8 cellular contexts compared by ENCODE assay signal in the genomic region with DNA sequence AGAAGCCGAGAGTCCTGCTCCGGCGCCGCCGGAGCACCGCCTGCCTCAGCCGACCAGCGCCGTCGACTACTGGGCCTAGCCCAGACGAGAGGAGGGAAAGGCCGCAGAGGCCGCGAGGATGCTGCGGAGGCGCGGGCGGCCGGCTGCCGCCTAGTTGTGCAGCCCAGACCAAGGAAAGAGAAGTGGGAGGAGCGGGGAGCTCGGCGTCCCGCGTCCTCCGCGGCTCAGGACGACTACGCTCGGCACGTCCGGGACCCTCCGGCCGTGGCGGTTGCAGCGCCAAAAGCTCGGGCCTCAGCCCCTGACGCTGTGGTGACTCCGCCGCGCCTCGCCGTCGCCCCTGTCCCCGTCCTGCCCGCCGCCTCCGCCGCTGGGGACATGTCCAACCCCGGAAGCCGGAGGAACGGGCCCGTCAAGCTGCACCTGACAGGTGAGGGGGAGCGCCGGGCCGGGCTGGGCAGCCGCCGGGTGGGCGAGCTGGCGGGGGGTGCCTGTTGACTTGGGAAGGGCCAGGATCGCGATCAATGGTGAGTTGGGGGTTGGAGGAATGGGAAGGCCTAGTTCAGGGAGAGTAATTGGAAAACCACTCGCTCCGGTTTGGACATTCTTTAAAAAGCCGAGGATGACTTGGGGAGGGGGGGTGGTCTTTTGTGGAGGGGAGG. TPM values are rescaled to one million over a fixed set of nuclear protein-coding genes. Genes with fewer than 3 reads are reported as not detected.
DNase-seq lines count a peak whose midpoint lies in the region; ATAC-seq and TF ChIP-seq lines count a peak whose summit lies in the region.

No MANE protein-coding gene starts in this region.

- H3K27me3 Mint-ChIP-seq in activated CD4-positive, alpha-beta T cell treated with anti-CD3 and anti-CD28 coated beads for 36 hours: peaks cover 5% of the 10 kb centered on the region

- H3K27ac Mint-ChIP-seq in activated CD4-positive, alpha-beta T cell treated with anti-CD3 and anti-CD28 coated beads for 36 hours: peak overlapping the region; percentile 75

- H4K20me1 ChIP-seq in Loucy (ENCODE audit: insufficient read depth, low read length, poor library complexity, severe bottlenecking): no peaks in the 10 kb centered on the region

- H3K36me3 Mint-ChIP-seq in activated CD4-positive, alpha-beta T cell treated with anti-CD3 and anti-CD28 coated beads for 36 hours (ENCODE audit: low read depth): peaks cover 2% of the 10 kb centered on the region

- peaks cover 18% of the 10 kb centered on the region for H3K4me1 Mint-ChIP-seq in activated CD4-positive, alpha-beta T cell treated with anti-CD3 and anti-CD28 coated beads for 36 hours

- peak overlapping the region; percentile 85 for H3K27ac ChIP-seq in cingulate gyrus (ENCODE audit: low read depth, low read length)

- no peaks in the 10 kb centered on the region for H3K9me3 ChIP-seq in Loucy (ENCODE audit: insufficient read depth, low read depth, low read length)

- no peaks in the 10 kb centered on the region for H3K27me3 ChIP-seq in Loucy (ENCODE audit: insufficient read depth, low read length, poor library complexity, severe bottlenecking)

- POLR2A ChIA-PET in activated CD4-positive, alpha-beta T cell treated with anti-CD3 and anti-CD28 coated beads for 36 hours (lab: Charles Lee): interaction anchor here (0.6 to 1.9 kb wide), 3 partner anchors 38 to 346 kb away, joined by 3 to 5 read pairs (median 5); a partner anchor contains a TSS

- H3K4me3 Mint-ChIP-seq in activated CD4-positive, alpha-beta T cell treated with anti-CD3 and anti-CD28 coated beads for 36 hours: peak overlapping the region; percentile 73

- peak; percentile 70 for DNase-seq in activated CD4-positive, alpha-beta T cell treated with anti-CD3 and anti-CD28 coated beads for 36 hours
- DNase-seq in kidney glomerular epithelial cell (lab: John Stamatoyannopoulos, UW): peak; percentile 27
- peak; percentile 12 to 46 (median 14) for DNase-seq in stimulated activated CD4-positive, alpha-beta T cell treated with anti-CD3 and anti-CD28 coated beads, Interleukin-12 subunit alpha, Interleukin-12 subunit beta, amount 100 ng/mL, for 48 hours (ENCODE audit: low read depth in 2 of 3, low spot score in 1 of 3)

- TF ChIP-seq CTCF in Loucy (conservative IDR thresholded peaks at IDR 0.05; ENCODE audit: low read length): no peak

- H3F3A ChIP-seq in Loucy (ENCODE audit: low read depth): no peaks in the 10 kb centered on the region

- intact Hi-C loops in activated CD4-positive, alpha-beta T cell treated with anti-CD3 and anti-CD28 coated beads for 36 hours (cut with DNase I, micrococcal nuclease): loop anchor here (1.0 to 5.0 kb wide), 4 partner anchors 36 to 89 kb away; a partner anchor contains a TSS

- H3K4me1 ChIP-seq in Loucy (ENCODE audit: insufficient read depth, low read length, poor library complexity, severe bottlenecking): no peaks in the 10 kb centered on the region

- H3K36me3 ChIP-seq in Loucy (ENCODE audit: insufficient read depth, low read length): no peaks in the 10 kb centered on the region

- no peaks in the 10 kb centered on the region for H3K9me2 ChIP-seq in Loucy (replicated peaks; ENCODE audit: low read depth, low read length)

- peak overlapping the region; percentile 32 for H3K9ac ChIP-seq in Loucy (ENCODE audit: low read depth, low read length, poor library complexity, severe bottlenecking)

- peak overlapping the region; percentile 31 for H3K4me2 ChIP-seq in Loucy (ENCODE audit: low read depth, low read length, poor library complexity, severe bottlenecking)

- peak overlapping the region; percentile 60 for H3K4me3 ChIP-seq in Loucy (ENCODE audit: low read length, poor library complexity, severe bottlenecking)

- peak overlapping the region; percentile 26; the same call in 1 of the 2 replicates for H2AFZ ChIP-seq in Loucy (ENCODE audit: low read length)

- no peaks in the 10 kb centered on the region for H3K9me3 Mint-ChIP-seq in activated CD4-positive, alpha-beta T cell treated with anti-CD3 and anti-CD28 coated beads for 36 hours (ENCODE audit: low read depth)

- peak; percentile 71 for ATAC-seq in activated CD4-positive, alpha-beta T cell treated with anti-CD3 and anti-CD28 coated beads for 36 hours
- no peak for ATAC-seq in HG02870 (IDR thresholded peaks at IDR 0.05; ENCODE audit: unreplicated experiment)
- no peak for ATAC-seq in GM21717 (IDR thresholded peaks at IDR 0.05; ENCODE audit: unreplicated experiment)

- in situ Hi-C loops in GM18951 (cut with MboI; ENCODE audit: low sequenced_read_pairs, unreplicated experiment): loop anchor here (25.0 kb wide), 2 partner anchors 354 to 529 kb away; no protein-coding TSS in a partner anchor

- H3K79me2 ChIP-seq in Loucy (ENCODE audit: insufficient read depth, low read length): no peaks in the 10 kb centered on the region

- TF ChIP-seq POLR2A in GM18951 (IDR thresholded peaks at IDR 0.05; ENCODE audit: extremely low read depth, insufficient read depth, insufficient read length): peak; percentile 59

- CTCF ChIA-PET in activated CD4-positive, alpha-beta T cell treated with anti-CD3 and anti-CD28 coated beads for 36 hours (lab: Charles Lee): interaction anchor here (0.5 to 1.1 kb wide), 6 partner anchors 205 to 472 kb away, joined by 3 to 4 read pairs (median 3); no protein-coding TSS in a partner anchor

RNA-seq across cellular contexts. Expression of a gene that starts 37.7 kb away (rescaled TPM):
- total RNA-seq in activated CD4-positive, alpha-beta T cell treated with anti-CD3 and anti-CD28 coated beads for 36 hours: 1 to 10 TPM; 5.8 to 6.0 TPM

Comparison
In these comparisons a context has a peak if more than half of its experiments do, and no peak if none do; other contexts are left out.
1. DNase-seq: peak in every context shown above with its lines; median percentile 70 in activated CD4-positive, alpha-beta T cell treated with anti-CD3 and anti-CD28 coated beads for 36 hours; 27 in kidney glomerular epithelial cell; 14 in stimulated activated CD4-positive, alpha-beta T cell treated with anti-CD3 and anti-CD28 coated beads, Interleukin-12 subunit alpha, Interleukin-12 subunit beta, amount 100 ng/mL, for 48 hours.